18 cellular contexts compared by ENCODE assay signal in genomic region chr1:211750599-211750998, GRCh38.
DNase-seq lines count a peak whose midpoint lies in the region; ATAC-seq and TF ChIP-seq lines count a peak whose summit lies in the region.
"Had no signal": no experiment of that assay in that cellular context is flagged by ENCODE, and none has a peak within 500 bp of the region (broad histone marks: within the 10 kb centered on the region; RNA-seq: fewer than 3 reads in every experiment).

No MANE protein-coding gene starts in this region.

- ATAC-seq in GM21723 (IDR thresholded peaks at IDR 0.05; ENCODE audit: unreplicated experiment): no peak
- ATAC-seq in GM21390 (IDR thresholded peaks at IDR 0.05; ENCODE audit: unreplicated experiment): no peak
- ATAC-seq: GM23338, K562 had no signal

- peak; percentile 22 for DNase-seq in SK-N-DZ (ENCODE audit: low spot score)
- DNase-seq in fibroblast of villous mesenchyme (ENCODE audit: low read depth): peak; percentile 6
- DNase-seq in substantia nigra (lab: John Stamatoyannopoulos, UW): no peak
- no peak for DNase-seq in DMS 273 treated with DMSO at 0.1 percent for 48 hours (lab: John Stamatoyannopoulos, UW)
- DNase-seq: DMS53, MV-4-11, NCI-H1417, NCI-H187 treated with DMSO at 0.1 percent for 48 hours, NCI-H446, NCI-H69 had no signal

- no peak for TF ChIP-seq CTCF in fibroblast of villous mesenchyme (IDR thresholded peaks at IDR 0.05; ENCODE audit: insufficient read depth, low read depth, low read length)

- no peak overlapping the region for H3K9ac ChIP-seq in HUES48 (ENCODE audit: low read depth, low read length)

- H3K9me3 ChIP-seq in HUES48 (ENCODE audit: control insufficient read depth, insufficient read depth, low read length): no peaks in the 10 kb centered on the region
- H3K9me3 ChIP-seq: Caco-2 had no signal

- 0 out of 2 replicates have a peak, but pooled peaks cover 5% of the 10 kb centered on the region for H3K36me3 ChIP-seq in HUES48 (ENCODE audit: control insufficient read depth, insufficient read depth, low read length)

- H3K4me1 ChIP-seq in HUES48 (ENCODE audit: control insufficient read depth, insufficient read depth, low read length): peaks cover 17% of the 10 kb centered on the region; the same call in 1 of the 2 replicates

- peak overlapping the region; percentile 53 for H3K27ac ChIP-seq in HUES48 (ENCODE audit: low read depth, low read length)
- H3K27ac ChIP-seq in substantia nigra (ENCODE audit: low read depth, low read length, poor library complexity, severe bottlenecking): peak overlapping the region; percentile 26
- H3K27ac ChIP-seq: C4-2B, RWPE1 had no signal

- H3K27me3 ChIP-seq in HUES48 (ENCODE audit: control insufficient read depth, insufficient read depth, low read length): no peaks in the 10 kb centered on the region

- H3K4me3 ChIP-seq in HUES48 (ENCODE audit: low read depth, low read length) (no peak overlapping the region), fibroblast of villous mesenchyme (ENCODE audit: low read depth, low read length) (no peak overlapping the region)
- H3K4me3 ChIP-seq: GM23338, K562 had no signal

Comparison
In these comparisons a context has a peak if more than half of its experiments do, and no peak if none do; other contexts are left out.
1. DNase-seq: peak in SK-N-DZ (single experiment) and fibroblast of villous mesenchyme (single experiment); none in substantia nigra (0 of 49) and DMS 273 treated with DMSO at 0.1 percent for 48 hours (single experiment).